In genomic region chr2:168254158-168254935, GRCh38 we compare ENCODE assay signal across 13 cellular contexts. TPM values are rescaled to one million over a fixed set of nuclear protein-coding genes. Genes with fewer than 3 reads are reported as not detected.
DNase-seq lines count a peak whose midpoint lies in the region; ATAC-seq, FAIRE-seq and TF ChIP-seq lines count a peak whose summit lies in the region.
"Had no signal": no experiment of that assay in that cellular context is flagged by ENCODE, and none has a peak within 500 bp of the region (broad histone marks: within the 10 kb centered on the region; RNA-seq: fewer than 3 reads in every experiment).

No MANE protein-coding gene starts in this region.

- CTCF ChIA-PET in A549 (lab: Yijun Ruan, JAX), result interaction anchor here (1.0 kb wide), 1 partner anchor 94 kb away, joined by 3 read pairs; no protein-coding TSS in a partner anchor
- CTCF ChIA-PET in PC-9 (lab: Charles Lee), result no interaction called here

- H3K4me2 ChIP-seq in A549 (no peak overlapping the region), PC-9 (no peak overlapping the region), fibroblast of lung (ENCODE audit: extremely low read depth, insufficient read depth, low read length) (no peak overlapping the region)

- H2AFZ ChIP-seq in PC-9 (no peak overlapping the region), fibroblast of lung (ENCODE audit: low read length) (no peak overlapping the region)

- TF ChIP-seq EP300 in A549 (IDR thresholded peaks at IDR 0.05), result no peak

- BruUV-seq in PC-9 (replicated peaks; lab: Mats Ljungman, UMichigan), result no TSS peak

- TF ChIP-seq CTCF in A549 (IDR thresholded peaks at IDR 0.05), result no peak
- no peak for TF ChIP-seq CTCF in PC-9 (conservative IDR thresholded peaks at IDR 0.05)
- TF ChIP-seq CTCF in fibroblast of lung (conservative IDR thresholded peaks at IDR 0.05 in 1 of 2, IDR thresholded peaks at IDR 0.05 in 1 of 2; ENCODE audit: low read depth in 1 of 2, low read length in 2 of 2), result peak in 1 of 2 donors; percentile 12

- H3K4me1 ChIP-seq in A549 (no peaks in the 10 kb centered on the region), PC-9 (replicated peaks; ENCODE audit: insufficient read depth) (peaks cover 13% of the 10 kb centered on the region), fibroblast of lung (ENCODE audit: control insufficient read depth, extremely low read depth, insufficient read depth, low read length) (no peaks in the 10 kb centered on the region)
- H3K4me1 ChIP-seq: esophagus squamous epithelium had no signal

- no peak for TF ChIP-seq RAD21 in A549 (conservative IDR thresholded peaks at IDR 0.05 in 1 of 2, IDR thresholded peaks at IDR 0.05 in 1 of 2)

- no peak overlapping the region for H3K9ac ChIP-seq in fibroblast of lung (ENCODE audit: insufficient read depth, low read length)

- 62% methylated on average over 3 of the region's 3 CpGs for WGBS in A549 (ENCODE audit: missing lambda C conversion rate)

- H3K27me3 ChIP-seq in PC-9 (ENCODE audit: insufficient read depth, low read depth), result no peaks in the 10 kb centered on the region
- no peaks in the 10 kb centered on the region for H3K27me3 ChIP-seq in fibroblast of lung (ENCODE audit: control insufficient read depth, insufficient read depth, low read length)
- H3K27me3 ChIP-seq: esophagus squamous epithelium had no signal

- H3K9me3 ChIP-seq in A549 (peaks cover 12% of the 10 kb centered on the region), PC-9 (ENCODE audit: insufficient read depth, low read depth) (peaks cover 4% of the 10 kb centered on the region; the same call in 1 of the 2 replicates), fibroblast of lung (ENCODE audit: control insufficient read depth, insufficient read depth, low read depth, low read length) (no peaks in the 10 kb centered on the region)

- no peaks in the 10 kb centered on the region for H3K36me3 ChIP-seq in PC-9 (ENCODE audit: low read depth)
- H3K36me3 ChIP-seq in fibroblast of lung (ENCODE audit: control insufficient read depth, insufficient read depth, low read length), result no peaks in the 10 kb centered on the region
- H3K36me3 ChIP-seq: esophagus squamous epithelium had no signal

- no peaks in the 10 kb centered on the region for H3K9me2 ChIP-seq in PC-9 (ENCODE audit: insufficient read depth)

- TF ChIP-seq POLR2A in A549 (IDR thresholded peaks at IDR 0.05; ENCODE audit: low read length), result no peak

- H3K27ac ChIP-seq in A549, result no peak overlapping the region
- H3K27ac ChIP-seq in PC-9, result 0 out of 2 replicates have a peak overlapping the region, but pooled peaks have one; percentile 6
- no peak overlapping the region for H3K27ac ChIP-seq in fibroblast of lung (ENCODE audit: insufficient read depth, low read length)
- H3K27ac ChIP-seq: esophagus squamous epithelium had no signal

- H4K20me1 ChIP-seq in PC-9 (ENCODE audit: insufficient read depth) (no peaks in the 10 kb centered on the region), fibroblast of lung (ENCODE audit: control insufficient read depth, extremely low read depth, insufficient read depth, low read length) (no peaks in the 10 kb centered on the region)

- H3K4me3 ChIP-seq in A549 (no peak overlapping the region), PC-9 (no peak overlapping the region), fibroblast of lung (replicated peaks in 1 of 4; ENCODE audit: control extremely low read depth in 1 of 4, insufficient read depth in 1 of 4, low read depth in 3 of 4, low read length in 4 of 4) (no peak overlapping the region)
- H3K4me3 ChIP-seq: esophagus squamous epithelium, GM12878 had no signal

- POLR2A ChIA-PET in A549 (lab: Yijun Ruan, JAX), result no interaction called here
- POLR2A ChIA-PET in PC-9 (lab: Charles Lee; ENCODE audit: unreplicated experiment), result interaction anchor here (0.6 kb wide), 2 partner anchors 82 to 1863 kb away, joined by 3 to 4 read pairs; no protein-coding TSS in a partner anchor

- peak; percentile 73 to 85; a peak in 4 of 6 replicates for ATAC-seq in A549
- no peak for ATAC-seq in HG03354 (IDR thresholded peaks at IDR 0.05; ENCODE audit: poor library complexity, severe bottlenecking, unreplicated experiment)
- ATAC-seq: GM12878; stimulated activated effector memory CD8-positive, alpha-beta T cell treated with anti-CD3 and anti-CD28 coated beads, Interleukin-12 subunit alpha, Interleukin-12 subunit beta, amount 100 ng/mL, for 72 hours had no signal

- H3F3A ChIP-seq in PC-9 (ENCODE audit: insufficient read depth, low read depth), result no peaks in the 10 kb centered on the region

- FAIRE-seq in A549 (lab: Jason Lieb, UNC), result no peak
- FAIRE-seq: GM12878, H1 had no signal

- peak in 1 of 2 experiments; percentile 13 for DNase-seq in A549 (ENCODE audit: low read depth in 1 of 2, low spot score in 1 of 2)
- peak; percentile 14 for DNase-seq in Daoy (ENCODE audit: low read depth)
- DNase-seq in PC-9, result peak; percentile 3 to 76
- peak; percentile 29 to 48 for DNase-seq in fibroblast of lung (ENCODE audit: low read depth in 2 of 2)
- DNase-seq in NCI-H774 (lab: John Stamatoyannopoulos, UW), result no peak
- no peak for DNase-seq in COR-L47 (lab: John Stamatoyannopoulos, UW)
- no peak for DNase-seq in NCI-H2081 treated with DMSO at 0.1 percent for 48 hours (lab: John Stamatoyannopoulos, UW)
- DNase-seq: activated T-cell treated with anti-CD3 and anti-CD28 coated beads, Interleukin-2, amount 50 U/mL, for 48 hours; esophagus squamous epithelium had no signal

- H3K79me2 ChIP-seq in PC-9 (ENCODE audit: low read depth), result no peaks in the 10 kb centered on the region
- H3K79me2 ChIP-seq in fibroblast of lung (ENCODE audit: control insufficient read depth, insufficient read depth, low read length), result no peaks in the 10 kb centered on the region

- intact Hi-C loops in PC-9 (cut with micrococcal nuclease; ENCODE audit: unreplicated experiment), result no loop called here

TF ChIP-seq in A549, 52 proteins besides CTCF, POLR2A, EP300 and RAD21:
- TF ChIP-seq HMGXB4 (CRISPR knock-in tag; IDR thresholded peaks at IDR 0.05; ENCODE audit: borderline replicate concordance) (no peak), ZSCAN20 (CRISPR knock-in tag; IDR thresholded peaks at IDR 0.05) (no peak), ZC3H11A (IDR thresholded peaks at IDR 0.05) (no peak), EHF (CRISPR knock-in tag; IDR thresholded peaks at IDR 0.05) (no peak)

RNA-seq across cellular contexts. Expression of gene STK39, which starts 7.0 kb away (rescaled TPM):
- polyA plus RNA-seq in A549 (2011; rRNA removed) (17.9 and 27.2 TPM in 2 replicates), A549 (2017; fragmentation: RNase III; extraction: RNeasy Plus Mini Kit Qiagen cat#74134 plus additional on column Dnase treatment) (11.2 to 14.2 TPM (median 14.1 TPM) in 3 replicates), fibroblast of lung (30.1 and 51.7 TPM in 2 replicates)
- polyA plus RNA-seq in A549 (2012; cell fraction: cytosol; rRNA removed), result 5.1 and 5.5 TPM in 2 replicates
- 2.0 and 4.6 TPM in 2 replicates for polyA plus RNA-seq in A549 (2012; cell fraction: nucleus; rRNA removed)
- 7.4 and 7.6 TPM in 2 replicates for polyA minus RNA-seq in A549 (2011; rRNA and poly(A)+ RNA removed)
- 22.5 and 27.3 TPM in 2 replicates for total RNA-seq in Daoy (2014; rRNA removed; shearing (Covaris generic))
- total RNA-seq in PC-9 (2021) (14.5 and 18.6 TPM in 2 replicates), fibroblast of lung (14.4 and 16.7 TPM in 2 replicates)
- polyA plus RNA-seq in fibroblast of lung (2012), result 24.5 and 41.4 TPM in 2 replicates
- 1.6 and 9.2 TPM in 2 replicates for polyA minus RNA-seq in fibroblast of lung (ENCODE audit: low replicate concordance)

Comparison
In these comparisons a context has a peak if more than half of its experiments do, and no peak if none do; other contexts are left out.
1. DNase-seq: peak in Daoy (single experiment), PC-9 (2 of 2) and fibroblast of lung (2 of 2); none in NCI-H774 (single experiment), COR-L47 (single experiment) and NCI-H2081 treated with DMSO at 0.1 percent for 48 hours (single experiment).